14 cellular contexts compared by ENCODE assay signal in the genomic region with DNA sequence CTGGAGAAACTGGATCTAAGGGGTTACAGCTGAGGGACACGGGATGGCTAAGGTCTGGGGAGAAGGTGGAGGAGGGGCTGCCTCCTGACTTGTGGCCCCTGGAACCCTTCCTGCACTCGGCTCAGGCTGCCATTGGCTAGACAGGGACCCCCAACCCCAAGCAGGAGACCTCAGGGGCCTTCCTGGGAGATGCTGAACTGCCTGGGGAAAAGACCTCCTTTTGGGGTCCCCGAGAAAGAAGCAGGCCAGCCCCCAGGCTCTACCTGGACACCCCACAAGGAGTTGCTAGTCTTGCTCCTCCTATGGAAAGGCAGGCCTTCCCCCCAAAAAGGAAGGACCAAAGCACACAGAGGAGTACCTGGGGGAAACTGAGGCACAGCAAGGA. TPM values are rescaled to one million over a fixed set of nuclear protein-coding genes. Genes with fewer than 3 reads are reported as not detected.
DNase-seq lines count a peak whose midpoint lies in the region; ATAC-seq and TF ChIP-seq lines count a peak whose summit lies in the region.
"Had no signal": no experiment of that assay in that cellular context is flagged by ENCODE, and none has a peak within 500 bp of the region (broad histone marks: within the 10 kb centered on the region; RNA-seq: fewer than 3 reads in every experiment).

No MANE protein-coding gene starts in this region.

- H3K36me3 ChIP-seq in heart left ventricle (no peaks in the 10 kb centered on the region), PC-9 (ENCODE audit: low read depth) (no peaks in the 10 kb centered on the region), mesenchymal stem cell (ENCODE audit: control insufficient read depth in 1 of 2, insufficient read depth in 2 of 2, low read depth in 1 of 2, low read length in 2 of 2) (no peaks in the 10 kb centered on the region), smooth muscle cell (ENCODE audit: low read depth) (no peaks in the 10 kb centered on the region)

- intact Hi-C loops in left cardiac atrium (cut with DNase I) = no loop called here
- intact Hi-C loops in heart left ventricle (cut with DNase I) = no loop called here
- intact Hi-C loops in PC-9 (cut with micrococcal nuclease; ENCODE audit: unreplicated experiment) = loop anchor here (2.0 to 10.0 kb wide), 3 partner anchors 50 to 191 kb away; a partner anchor contains a TSS

- peak overlapping the region; percentile 61 for H4K91ac ChIP-seq in mesenchymal stem cell (ENCODE audit: low read length)

- no peaks in the 10 kb centered on the region for H3K9me2 ChIP-seq in PC-9 (ENCODE audit: insufficient read depth)

- H3K9me3 ChIP-seq in heart left ventricle = no peaks in the 10 kb centered on the region
- H3K9me3 ChIP-seq in PC-9 (ENCODE audit: insufficient read depth, low read depth) = no peaks in the 10 kb centered on the region
- H3K9me3 ChIP-seq in mesenchymal stem cell (ENCODE audit: control insufficient read depth, low read length) = no peaks in the 10 kb centered on the region
- H3K9me3 ChIP-seq in smooth muscle cell (replicated peaks; ENCODE audit: low read depth) = no peaks in the 10 kb centered on the region

- H4K20me1 ChIP-seq in PC-9 (ENCODE audit: insufficient read depth) (no peaks in the 10 kb centered on the region), smooth muscle cell (ENCODE audit: low read depth) (no peaks in the 10 kb centered on the region)

- no peak overlapping the region for H2BK5ac ChIP-seq in mesenchymal stem cell (ENCODE audit: low read depth, low read length, poor library complexity, severe bottlenecking)

- H3K9ac ChIP-seq in mesenchymal stem cell (ENCODE audit: low read length) (no peak overlapping the region), smooth muscle cell (ENCODE audit: low read depth) (no peak overlapping the region)

- H3K4me2 ChIP-seq in PC-9 = peak overlapping the region; percentile 74
- no peak overlapping the region for H3K4me2 ChIP-seq in mesenchymal stem cell (ENCODE audit: low read length, poor library complexity, severe bottlenecking)
- no peak overlapping the region for H3K4me2 ChIP-seq in smooth muscle cell

- H3K4me1 ChIP-seq in heart left ventricle (peaks cover 0 to 20% (median 9%) of the 10 kb centered on the region in 12 donors), PC-9 (replicated peaks; ENCODE audit: insufficient read depth) (peaks cover 16% of the 10 kb centered on the region), mesenchymal stem cell (ENCODE audit: control insufficient read depth, insufficient read depth, low read depth, low read length) (peaks cover 33% of the 10 kb centered on the region), smooth muscle cell (ENCODE audit: low read depth) (peaks cover 7% of the 10 kb centered on the region)

- 86 to 93% (median 91%) methylated on average over 3 of the region's 3 CpGs for WGBS in heart left ventricle, 4 donors
- 91% methylated on average over 3 of the region's 3 CpGs for WGBS in mesenchymal stem cell
- WGBS in smooth muscle cell (ENCODE audit: low lambda C conversion rate) = 98% methylated on average over 3 of the region's 3 CpGs

- H4K8ac ChIP-seq in mesenchymal stem cell (ENCODE audit: low read length) = no peak overlapping the region

- H3K18ac ChIP-seq in mesenchymal stem cell (ENCODE audit: low read depth in 1 of 2, low read length in 2 of 2) = peak overlapping the region in 1 of 2 experiments; percentile 48

- peaks cover 0 to 8% (median 0%) of the 10 kb centered on the region in 9 donors for H3K27me3 ChIP-seq in heart left ventricle
- H3K27me3 ChIP-seq in PC-9 (ENCODE audit: insufficient read depth, low read depth) = no peaks in the 10 kb centered on the region; the same call in 1 of the 2 replicates
- H3K27me3 ChIP-seq in mesenchymal stem cell (ENCODE audit: control insufficient read depth in 1 of 2, insufficient read depth in 1 of 2, low read length in 2 of 2) = peaks cover 0 to 56% of the 10 kb centered on the region in 2 experiments
- H3K27me3 ChIP-seq in smooth muscle cell (ENCODE audit: low read depth) = no peaks in the 10 kb centered on the region

- H3K27ac ChIP-seq in heart left ventricle = no peak overlapping the region
- no peak overlapping the region for H3K27ac ChIP-seq in PC-9
- no peak overlapping the region for H3K27ac ChIP-seq in mesenchymal stem cell (ENCODE audit: low read length, poor library complexity, severe bottlenecking)
- peak overlapping the region; percentile 22 for H3K27ac ChIP-seq in smooth muscle cell (ENCODE audit: low read depth)
- H3K27ac ChIP-seq: 22Rv1, HL-60 had no signal

- H2BK12ac ChIP-seq in mesenchymal stem cell (ENCODE audit: low read length in 2 of 2) = peak overlapping the region in 1 of 2 experiments; percentile 11

- no peak overlapping the region for H3K14ac ChIP-seq in mesenchymal stem cell (ENCODE audit: low read length in 2 of 2)

- H3K4me3 ChIP-seq in heart left ventricle (no peak overlapping the region), PC-9 (no peak overlapping the region), mesenchymal stem cell (ENCODE audit: insufficient read depth in 1 of 2, low read depth in 1 of 2, low read length in 2 of 2) (no peak overlapping the region), smooth muscle cell (no peak overlapping the region)

- H3F3A ChIP-seq in PC-9 (ENCODE audit: insufficient read depth, low read depth) (peaks cover 26% of the 10 kb centered on the region), smooth muscle cell (ENCODE audit: low read depth) (peaks cover 7% of the 10 kb centered on the region)

- POLR2A ChIA-PET in PC-9 (lab: Charles Lee; ENCODE audit: unreplicated experiment) = no interaction called here

- CTCF ChIA-PET in PC-9 (lab: Charles Lee) = no interaction called here

- peak overlapping the region; percentile 86 for H2AK5ac ChIP-seq in mesenchymal stem cell (ENCODE audit: low read length, severe bottlenecking)

- no peak for TF ChIP-seq CTCF in heart left ventricle (IDR thresholded peaks at IDR 0.05)
- TF ChIP-seq CTCF in PC-9 (conservative IDR thresholded peaks at IDR 0.05) = no peak
- no peak for TF ChIP-seq CTCF in smooth muscle cell (IDR thresholded peaks at IDR 0.05; ENCODE audit: borderline replicate concordance, insufficient read depth, poor library complexity, severe bottlenecking)

- H3K79me1 ChIP-seq in mesenchymal stem cell (replicated peaks; ENCODE audit: low read length, poor library complexity, severe bottlenecking) = peaks cover 1% of the 10 kb centered on the region

- no peak overlapping the region for H3K23ac ChIP-seq in mesenchymal stem cell (ENCODE audit: low read length in 2 of 2)

- no peak for ATAC-seq in left cardiac atrium
- ATAC-seq in heart left ventricle = no peak
- ATAC-seq in activated CD4-positive, CD25-positive, alpha-beta regulatory T cell treated with anti-CD3 and anti-CD28 coated beads, Interleukin-2, amount 50 U/mL, for 24 hours = no peak
- ATAC-seq: CD8-positive, alpha-beta T cell had no signal

- peak; percentile 5 for DNase-seq in left cardiac atrium
- no peak for DNase-seq in heart left ventricle
- no peak for DNase-seq in PC-9
- DNase-seq in mesenchymal stem cell = no peak
- no peak for DNase-seq in smooth muscle cell (lab: John Stamatoyannopoulos, UW; ENCODE audit: unreplicated experiment)
- DNase-seq in cortex of kidney (lab: John Stamatoyannopoulos, UW) = no peak
- DNase-seq in NCI-H2171 treated with DMSO at 0.1 percent for 48 hours (lab: John Stamatoyannopoulos, UW) = no peak
- DNase-seq: CD8-positive, alpha-beta T cell; COR-L47; DMS153; DMS79 treated with DMSO at 0.1 percent for 48 hours had no signal

- H3K79me2 ChIP-seq in PC-9 (ENCODE audit: low read depth) (no peaks in the 10 kb centered on the region), smooth muscle cell (ENCODE audit: low read depth) (no peaks in the 10 kb centered on the region)

- no peak for TF ChIP-seq POLR2A in heart left ventricle (IDR thresholded peaks at IDR 0.05)

- BruUV-seq in PC-9 (replicated peaks; lab: Mats Ljungman, UMichigan) = no TSS peak

- H2BK15ac ChIP-seq in mesenchymal stem cell (ENCODE audit: low read depth, poor library complexity, severe bottlenecking) = peak overlapping the region; percentile 12

- no peak overlapping the region for H3K4ac ChIP-seq in mesenchymal stem cell (ENCODE audit: low read depth in 1 of 2, low read length in 2 of 2)

- H2BK120ac ChIP-seq in mesenchymal stem cell (ENCODE audit: low read depth, low read length) = no peak overlapping the region

- H2AFZ ChIP-seq in PC-9 (no peak overlapping the region), mesenchymal stem cell (ENCODE audit: low read depth, low read length) (no peak overlapping the region), smooth muscle cell (ENCODE audit: low read depth) (no peak overlapping the region)

RNA-seq across cellular contexts. Expression of a gene that starts 10.1 kb away (rescaled TPM):
- total RNA-seq in left cardiac atrium (10 to 100 TPM; 20.4 to 30.2 TPM), heart left ventricle (10 to 100 TPM in 3 of 9 donors, 1 to 10 TPM in 6; 1.7 to 22.3 (median 8.4) TPM), PC-9 (2021) (72.8 and 107 TPM in 2 replicates), smooth muscle cell (33.5 and 34.9 TPM in 2 replicates)
- polyA plus RNA-seq in heart left ventricle (1 to 10 TPM; 1.4 to 9.6 TPM), smooth muscle cell (40.8 and 50.7 TPM in 2 replicates)
- 16.6 TPM for polyA plus RNA-seq in mesenchymal stem cell (2013, experiment 1 of 2)
- polyA plus RNA-seq in mesenchymal stem cell (2013, experiment 2 of 2) = 17.5 TPM
- total RNA-seq: CD8-positive, alpha-beta T cell had no signal

RNA-seq across cellular contexts. Expression of a gene that starts 40.1 kb away (rescaled TPM):
- 10 to 100 TPM; 89.2 to 94.9 TPM for total RNA-seq in left cardiac atrium
- 100 to 1,000 TPM in 4 of 9 donors, 10 to 100 TPM in 5; 76.8 to 186 (median 94.7) TPM for total RNA-seq in heart left ventricle
- 100 to 1,000 TPM in 1 of 2 donors, 10 to 100 TPM in 1; 94.8 to 156 TPM for polyA plus RNA-seq in heart left ventricle
- total RNA-seq in PC-9 (2021) = 201 and 268 TPM in 2 replicates
- polyA plus RNA-seq in mesenchymal stem cell (2013, experiment 1 of 2) = 86.3 TPM
- 82.9 TPM for polyA plus RNA-seq in mesenchymal stem cell (2013, experiment 2 of 2)
- 202 and 212 TPM in 2 replicates for total RNA-seq in smooth muscle cell
- 200 and 201 TPM in 2 replicates for polyA plus RNA-seq in smooth muscle cell
